1 cellular context compared by ENCODE assay signal in the genomic region with DNA sequence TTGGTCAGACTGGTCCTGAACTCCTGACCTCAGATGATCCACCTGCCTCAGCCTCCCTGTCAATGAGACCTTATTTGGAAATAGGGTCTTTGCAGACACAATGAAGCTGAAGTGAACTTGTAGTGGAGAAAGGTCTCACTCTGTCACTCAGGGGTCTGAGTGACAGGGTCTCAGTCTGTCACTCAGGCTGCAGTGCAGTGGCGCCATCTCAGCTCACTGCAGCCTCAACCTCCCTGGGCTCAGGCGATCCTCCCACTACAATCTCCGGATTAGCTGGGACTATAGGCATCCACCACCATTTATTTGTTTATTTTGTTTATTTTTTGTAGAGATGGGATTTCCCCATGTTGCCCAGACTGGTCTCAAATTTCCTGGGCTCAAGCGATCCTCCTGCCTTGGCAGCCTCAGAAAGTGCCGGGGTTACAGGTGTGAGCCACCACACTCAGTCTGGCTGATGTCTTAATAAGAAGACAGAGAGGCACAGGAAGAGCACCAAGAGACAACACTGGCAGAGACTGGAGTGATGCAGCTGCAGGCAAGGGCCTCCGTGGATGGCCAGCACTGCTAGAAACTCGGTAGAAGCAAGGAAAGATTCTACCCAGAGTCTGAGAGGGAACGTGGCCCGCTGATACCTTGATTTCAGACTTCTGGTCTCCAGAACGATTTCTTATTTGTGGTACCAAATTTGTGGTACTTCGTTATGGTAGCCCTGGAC.
TF ChIP-seq lines count a peak whose summit lies in the region.

No MANE protein-coding gene starts in this region.

TF ChIP-seq in A549, 52 proteins besides CTCF, POLR2A, EP300 and RAD21 (continued from another document):
- TF ChIP-seq, protein P1, sequence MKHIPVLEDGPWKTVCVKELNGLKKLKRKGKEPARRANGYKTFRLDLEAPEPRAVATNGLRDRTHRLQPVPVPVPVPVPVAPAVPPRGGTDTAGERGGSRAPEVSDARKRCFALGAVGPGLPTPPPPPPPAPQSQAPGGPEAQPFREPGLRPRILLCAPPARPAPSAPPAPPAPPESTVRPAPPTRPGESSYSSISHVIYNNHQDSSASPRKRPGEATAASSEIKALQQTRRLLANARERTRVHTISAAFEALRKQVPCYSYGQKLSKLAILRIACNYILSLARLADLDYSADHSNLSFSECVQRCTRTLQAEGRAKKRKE (CRISPR knock-in tag; IDR thresholded peaks at IDR 0.05; ENCODE audit: low read depth): no peak
- TF ChIP-seq RNF2 (IDR thresholded peaks at IDR 0.05; ENCODE audit: borderline replicate concordance, low read depth) (no peak), ESRRA (IDR thresholded peaks at IDR 0.05; ENCODE audit: borderline replicate concordance, low read length) (no peak)
